Comparison of ENCODE assay signal across 12 cellular contexts in the genomic region with DNA sequence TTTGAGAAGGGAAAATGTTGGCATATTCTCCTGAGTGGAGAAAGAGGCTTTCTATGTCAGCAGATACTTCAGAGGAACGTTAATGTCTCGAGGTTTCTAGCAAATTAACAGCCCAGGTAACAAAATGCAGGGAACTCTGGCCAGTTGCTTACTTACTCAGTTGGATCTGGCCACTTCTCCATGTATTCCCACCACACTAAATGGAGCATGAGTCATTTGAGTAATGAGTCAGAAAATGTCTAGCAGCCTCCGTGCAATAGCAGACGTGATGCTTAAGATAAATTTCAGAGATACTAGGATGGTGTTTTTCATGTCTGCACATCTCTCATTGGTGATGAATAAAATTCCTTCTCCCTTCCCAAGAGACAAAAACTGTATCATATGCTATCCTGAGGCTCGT.
DNase-seq lines count a peak whose midpoint lies in the region; ATAC-seq and TF ChIP-seq lines count a peak whose summit lies in the region.
"Had no signal": no experiment of that assay in that cellular context is flagged by ENCODE, and none has a peak within 500 bp of the region (broad histone marks: within the 10 kb centered on the region; RNA-seq: fewer than 3 reads in every experiment).

No MANE protein-coding gene starts in this region.

- no peaks in the 10 kb centered on the region for H3K36me3 ChIP-seq in mesenchymal stem cell (ENCODE audit: control insufficient read depth in 1 of 2, insufficient read depth in 2 of 2, low read depth in 1 of 2, low read length in 2 of 2)
- no peaks in the 10 kb centered on the region for H3K36me3 ChIP-seq in vagina
- H3K36me3 ChIP-seq in testis (ENCODE audit: low read depth, missing control alignments): no peaks in the 10 kb centered on the region

- no peak overlapping the region for H3K18ac ChIP-seq in mesenchymal stem cell (ENCODE audit: low read depth in 1 of 2, low read length in 2 of 2)

- TF ChIP-seq POLR2A in vagina (IDR thresholded peaks at IDR 0.05): no peak
- no peak for TF ChIP-seq POLR2A in testis (IDR thresholded peaks at IDR 0.05)

- no peak overlapping the region for H3K9ac ChIP-seq in mesenchymal stem cell (ENCODE audit: low read length)

- no peak overlapping the region for H3K4me2 ChIP-seq in mesenchymal stem cell (ENCODE audit: low read length, poor library complexity, severe bottlenecking)

- TF ChIP-seq CTCF in cardiac fibroblast (IDR thresholded peaks at IDR 0.05; ENCODE audit: low read depth, low read length) (no peak), vagina (IDR thresholded peaks at IDR 0.05) (no peak), testis (IDR thresholded peaks at IDR 0.05) (no peak)

- H2BK120ac ChIP-seq in mesenchymal stem cell (ENCODE audit: low read depth, low read length): no peak overlapping the region

- H2AK5ac ChIP-seq in mesenchymal stem cell (ENCODE audit: low read length, severe bottlenecking): no peak overlapping the region

- H3K4me1 ChIP-seq in mesenchymal stem cell (ENCODE audit: control insufficient read depth, insufficient read depth, low read depth, low read length): no peaks in the 10 kb centered on the region
- H3K4me1 ChIP-seq in vagina: no peaks in the 10 kb centered on the region
- no peaks in the 10 kb centered on the region for H3K4me1 ChIP-seq in testis

- no peak for ATAC-seq in GM18861 (IDR thresholded peaks at IDR 0.05; ENCODE audit: unreplicated experiment)

- no peak overlapping the region for H4K91ac ChIP-seq in mesenchymal stem cell (ENCODE audit: low read length)

- intact Hi-C loops in vagina (cut with DNase I) (no loop called here), testis (cut with DNase I; ENCODE audit: low total_unique reads) (no loop called here)

- no peak overlapping the region for H3K23ac ChIP-seq in mesenchymal stem cell (ENCODE audit: low read length in 2 of 2)

- H3K4ac ChIP-seq in mesenchymal stem cell (ENCODE audit: low read depth in 1 of 2, low read length in 2 of 2): no peak overlapping the region

- no peak overlapping the region for H3K14ac ChIP-seq in mesenchymal stem cell (ENCODE audit: low read length in 2 of 2)

- no peak overlapping the region for H4K8ac ChIP-seq in mesenchymal stem cell (ENCODE audit: low read length)

- H2BK15ac ChIP-seq in mesenchymal stem cell (ENCODE audit: low read depth, poor library complexity, severe bottlenecking): no peak overlapping the region

- H3K27ac ChIP-seq in mesenchymal stem cell (ENCODE audit: low read length, poor library complexity, severe bottlenecking) (no peak overlapping the region), vagina (no peak overlapping the region), testis (no peak overlapping the region)
- H3K27ac ChIP-seq: coronary artery, SK-N-MC had no signal

- H3K9me3 ChIP-seq in mesenchymal stem cell (ENCODE audit: control insufficient read depth, low read length) (no peaks in the 10 kb centered on the region), vagina (no peaks in the 10 kb centered on the region), testis (no peaks in the 10 kb centered on the region)

- H2BK12ac ChIP-seq in mesenchymal stem cell (ENCODE audit: low read length in 2 of 2): no peak overlapping the region

- H3K27me3 ChIP-seq in mesenchymal stem cell (ENCODE audit: control insufficient read depth in 1 of 2, insufficient read depth in 1 of 2, low read length in 2 of 2) (no peaks in the 10 kb centered on the region), vagina (no peaks in the 10 kb centered on the region), testis (no peaks in the 10 kb centered on the region)

- no peak overlapping the region for H2BK5ac ChIP-seq in mesenchymal stem cell (ENCODE audit: low read depth, low read length, poor library complexity, severe bottlenecking)

- DNase-seq in Ammon's horn (ENCODE audit: low spot score): peak; percentile 14
- DNase-seq in HS-27A (ENCODE audit: low read depth): peak; percentile 20
- DNase-seq in cardiac fibroblast (ENCODE audit: low read depth in 2 of 2): peak; percentile 36 to 83
- DNase-seq in mesenchymal stem cell: peak; percentile 83
- no peak for DNase-seq in vagina (ENCODE audit: extremely low spot score in 2 of 2)
- no peak for DNase-seq in SKM-1 (lab: John Stamatoyannopoulos, UW; ENCODE audit: unreplicated experiment)
- no peak for DNase-seq in testis
- DNase-seq: activated CD4-positive, alpha-beta T cell treated with anti-CD3 and anti-CD28 coated beads, Interleukin-2, amount 10 ng/mL, durations not matched to agents 24 days and 14 days; activated effector memory CD4-positive, alpha-beta T cell treated with Interleukin-2 at 50 U/mL for 16 hours had no signal

- 0% methylated on average over 2 of the region's 5 CpGs for WGBS in mesenchymal stem cell
- WGBS in testis, 2 donors: 71 to 76% methylated on average over 5 of the region's 5 CpGs

- H2AFZ ChIP-seq in mesenchymal stem cell (ENCODE audit: low read depth, low read length): no peak overlapping the region

- H3K4me3 ChIP-seq in cardiac fibroblast (replicated peaks in 1 of 2; ENCODE audit: low read depth in 2 of 2, low read length in 2 of 2) (no peak overlapping the region), mesenchymal stem cell (ENCODE audit: insufficient read depth in 1 of 2, low read depth in 1 of 2, low read length in 2 of 2) (no peak overlapping the region), vagina (no peak overlapping the region), testis (no peak overlapping the region)
- H3K4me3 ChIP-seq: coronary artery, SK-N-MC had no signal

- H3K79me1 ChIP-seq in mesenchymal stem cell (replicated peaks; ENCODE audit: low read length, poor library complexity, severe bottlenecking): no peaks in the 10 kb centered on the region

Comparison
In these comparisons a context has a peak if more than half of its experiments do, and no peak if none do; other contexts are left out.
1. DNase-seq: peak in Ammon's horn (single experiment), HS-27A (single experiment), cardiac fibroblast (2 of 2) and mesenchymal stem cell (single experiment); none in vagina (0 of 2), SKM-1 (single experiment) and testis (single experiment).